Comparison of ENCODE assay signal across 25 cellular contexts in genomic region chr4:170769857-170770256, GRCh38.
"Had no signal": no experiment of that assay in that cellular context is flagged by ENCODE, and none has a peak within 500 bp of the region (broad histone marks: within the 10 kb centered on the region; RNA-seq: fewer than 3 reads in every experiment).

No MANE protein-coding gene starts in this region.

- H3K27ac ChIP-seq: KMS-11, Peyer's patch, WERI-Rb-1 had no signal

- H3K27me3 Mint-ChIP-seq: activated CD4-positive, alpha-beta memory T cell treated with anti-CD3 and anti-CD28 coated beads, Interleukin-2, amount 10 ng/mL, durations not matched to agents 7 days and 5 days; activated CD4-positive, alpha-beta T cell treated with anti-CD3 and anti-CD28 coated beads for 36 hours; activated naive CD8-positive, alpha-beta T cell; activated T-helper 17 cell treated with anti-CD3 and anti-CD28 coated beads, Interleukin-2, amount 50 U/mL, for 72 hours had no signal

- H3K4me1 Mint-ChIP-seq: activated CD4-positive, alpha-beta memory T cell treated with anti-CD3 and anti-CD28 coated beads, Interleukin-2, amount 10 ng/mL, durations not matched to agents 7 days and 5 days; activated CD4-positive, alpha-beta T cell treated with anti-CD3 and anti-CD28 coated beads for 36 hours; activated T-helper 17 cell treated with anti-CD3 and anti-CD28 coated beads, Interleukin-2, amount 50 U/mL, for 72 hours had no signal

- ATAC-seq: activated CD4-positive, alpha-beta T cell treated with anti-CD3 and anti-CD28 coated beads for 36 hours; activated T-helper 17 cell treated with anti-CD3 and anti-CD28 coated beads, Interleukin-2, amount 50 U/mL, for 72 hours had no signal

- H3K9me3 ChIP-seq: MG63, Peyer's patch had no signal

- H3K36me3 Mint-ChIP-seq: activated naive CD8-positive, alpha-beta T cell had no signal

- H3K27ac Mint-ChIP-seq: activated CD4-positive, alpha-beta memory T cell treated with anti-CD3 and anti-CD28 coated beads, Interleukin-2, amount 10 ng/mL, durations not matched to agents 7 days and 5 days; activated CD4-positive, alpha-beta T cell treated with anti-CD3 and anti-CD28 coated beads for 36 hours; activated naive CD4-positive, alpha-beta T cell treated with anti-CD3 and anti-CD28 coated beads for 36 hours; activated naive CD8-positive, alpha-beta T cell; activated T-helper 17 cell treated with anti-CD3 and anti-CD28 coated beads, Interleukin-2, amount 50 U/mL, for 72 hours had no signal

- H3K4me1 ChIP-seq: Peyer's patch had no signal

- H3K36me3 ChIP-seq: MG63, Peyer's patch, WERI-Rb-1 had no signal

- H3K4me3 Mint-ChIP-seq: activated CD4-positive, alpha-beta memory T cell treated with anti-CD3 and anti-CD28 coated beads, Interleukin-2, amount 10 ng/mL, durations not matched to agents 7 days and 5 days; activated CD4-positive, alpha-beta T cell treated with anti-CD3 and anti-CD28 coated beads for 36 hours; activated naive CD4-positive, alpha-beta T cell treated with anti-CD3 and anti-CD28 coated beads for 36 hours; activated naive CD8-positive, alpha-beta T cell; activated T-helper 17 cell treated with anti-CD3 and anti-CD28 coated beads, Interleukin-2, amount 50 U/mL, for 72 hours had no signal

- H3K4me3 ChIP-seq: MG63, Peyer's patch had no signal

- DNase-seq: activated CD4-positive, alpha-beta memory T cell treated with anti-CD3 and anti-CD28 coated beads, Interleukin-2, amount 10 ng/mL, durations not matched to agents 7 days and 5 days; activated CD4-positive, alpha-beta T cell treated with anti-CD3 and anti-CD28 coated beads for 36 hours; activated CD4-positive, alpha-beta T cell treated with anti-CD3 and anti-CD28 coated beads, Interleukin-2, amount 50 U/mL, for 1 hour; activated gamma-delta T cell; activated naive CD4-positive, alpha-beta T cell treated with anti-CD3 and anti-CD28 coated beads for 36 hours; activated T-cell treated with anti-CD3 and anti-CD28 coated beads for 4 hours; activated T-cell treated with anti-CD3 and anti-CD28 coated beads, Interleukin-2, amount 50 U/mL, for 48 hours; anterior cingulate cortex; central memory CD4-positive, alpha-beta T cell; MG63; NCI-H1105; NCI-H1436; NCI-H1694 treated with DMSO at 0.1 percent for 48 hours; NCI-H2029 treated with DMSO at 0.1 percent for 48 hours; NCI-H345; NCI-H510A treated with DMSO at 0.1 percent for 48 hours; NCI-H69; NK-92 treated with Interleukin-12 subunit alpha and Interleukin-12 subunit beta, amount 100 ng/mL, for 24 hours; Peyer's patch; SIG-M5; T-helper 1 cell; WERI-Rb-1 had no signal

- H3K27me3 ChIP-seq: MG63, Peyer's patch had no signal
